Comparison of ENCODE assay signal across 2 cellular contexts in the genomic region with DNA sequence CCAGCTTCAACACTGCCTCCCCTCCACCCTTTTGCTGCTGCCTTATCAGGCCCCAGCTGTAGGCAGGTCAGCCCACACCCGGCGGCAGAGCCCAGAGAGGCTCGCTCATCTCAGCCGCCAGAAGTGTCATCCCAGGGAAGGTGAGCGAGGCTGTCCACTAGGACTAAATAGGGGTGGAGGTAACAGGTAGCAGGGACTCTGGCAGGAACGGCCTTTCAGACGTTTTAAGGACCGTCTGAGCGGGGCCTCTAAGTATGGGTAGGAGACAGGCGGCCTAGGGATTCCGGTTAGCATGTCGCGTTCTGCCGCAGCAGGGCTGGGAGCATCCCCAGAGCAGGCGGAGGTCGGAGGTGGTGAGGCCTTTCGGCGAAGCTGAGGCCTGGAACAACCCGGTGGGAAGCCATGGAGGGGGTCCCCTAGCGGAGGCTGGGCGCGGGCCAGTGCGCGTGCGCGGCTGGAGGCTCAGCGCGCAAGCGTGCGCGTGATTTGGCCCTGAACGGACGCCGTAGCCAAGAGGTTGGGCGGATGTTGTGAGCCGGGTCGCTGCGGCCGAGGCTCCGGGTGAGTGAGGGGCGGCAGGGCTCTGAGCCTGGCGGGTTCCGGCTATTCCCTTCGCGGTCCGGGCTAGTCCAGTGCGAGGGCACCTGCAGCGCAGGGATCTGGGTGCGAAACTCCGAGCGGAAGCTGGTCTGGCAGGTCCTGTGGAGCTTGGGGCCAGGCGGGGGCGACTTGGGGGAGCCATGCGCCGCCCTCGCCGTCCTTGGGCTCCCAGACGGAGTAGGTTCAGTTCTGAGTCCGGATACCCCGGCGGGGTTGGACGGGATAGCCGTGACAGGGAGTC.
TF ChIP-seq lines count a peak whose summit lies in the region.

Gene MST1, minus strand, starts transcription at position 429 of the 841 bp plus-strand sequence. CDS start 783 bp downstream, outside the sequence.
Gene RNF123, plus strand, starts transcription at position 512 of the 841 bp plus-strand sequence. CDS start 1,609 bp downstream, outside the sequence.

TF ChIP-seq in WTC11, 78 proteins besides CTCF, POLR2A, EP300 and RAD21 (continued from another document and continues in another):
- no peak for TF ChIP-seq E2F4 (CRISPR knock-in tag; IDR thresholded peaks at IDR 0.05; ENCODE audit: borderline replicate concordance, low read depth)
- TF ChIP-seq ETV6 (CRISPR knock-in tag; IDR thresholded peaks at IDR 0.05) = peak; percentile 92
- TF ChIP-seq, protein P1, sequence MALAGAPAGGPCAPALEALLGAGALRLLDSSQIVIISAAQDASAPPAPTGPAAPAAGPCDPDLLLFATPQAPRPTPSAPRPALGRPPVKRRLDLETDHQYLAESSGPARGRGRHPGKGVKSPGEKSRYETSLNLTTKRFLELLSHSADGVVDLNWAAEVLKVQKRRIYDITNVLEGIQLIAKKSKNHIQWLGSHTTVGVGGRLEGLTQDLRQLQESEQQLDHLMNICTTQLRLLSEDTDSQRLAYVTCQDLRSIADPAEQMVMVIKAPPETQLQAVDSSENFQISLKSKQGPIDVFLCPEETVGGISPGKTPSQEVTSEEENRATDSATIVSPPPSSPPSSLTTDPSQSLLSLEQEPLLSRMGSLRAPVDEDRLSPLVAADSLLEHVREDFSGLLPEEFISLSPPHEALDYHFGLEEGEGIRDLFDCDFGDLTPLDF (CRISPR knock-in tag; IDR thresholded peaks at IDR 0.05) = no peak
- TF ChIP-seq TEAD1 (CRISPR knock-in tag; IDR thresholded peaks at IDR 0.05) = peak; percentile 56
- TF ChIP-seq NR2C2 (CRISPR knock-in tag; IDR thresholded peaks at IDR 0.05) = peak; percentile 51
- TF ChIP-seq ZNF121 (CRISPR knock-in tag; IDR thresholded peaks at IDR 0.05) = no peak
- TF ChIP-seq, protein P2, sequence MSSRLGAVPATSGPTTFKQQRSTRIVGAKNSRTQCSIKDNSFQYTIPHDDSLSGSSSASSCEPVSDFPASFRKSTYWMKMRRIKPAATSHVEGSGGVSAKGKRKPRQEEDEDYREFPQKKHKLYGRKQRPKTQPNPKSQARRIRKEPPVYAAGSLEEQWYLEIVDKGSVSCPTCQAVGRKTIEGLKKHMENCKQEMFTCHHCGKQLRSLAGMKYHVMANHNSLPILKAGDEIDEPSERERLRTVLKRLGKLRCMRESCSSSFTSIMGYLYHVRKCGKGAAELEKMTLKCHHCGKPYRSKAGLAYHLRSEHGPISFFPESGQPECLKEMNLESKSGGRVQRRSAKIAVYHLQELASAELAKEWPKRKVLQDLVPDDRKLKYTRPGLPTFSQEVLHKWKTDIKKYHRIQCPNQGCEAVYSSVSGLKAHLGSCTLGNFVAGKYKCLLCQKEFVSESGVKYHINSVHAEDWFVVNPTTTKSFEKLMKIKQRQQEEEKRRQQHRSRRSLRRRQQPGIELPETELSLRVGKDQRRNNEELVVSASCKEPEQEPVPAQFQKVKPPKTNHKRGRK (CRISPR knock-in tag; IDR thresholded peaks at IDR 0.05; ENCODE audit: borderline replicate concordance) = no peak
- peak; percentile 85 for TF ChIP-seq GABPB1 (CRISPR knock-in tag; IDR thresholded peaks at IDR 0.05)
- no peak for TF ChIP-seq ZNF138 (CRISPR knock-in tag; conservative IDR thresholded peaks at IDR 0.05)
- TF ChIP-seq ZNF671 (CRISPR knock-in tag; IDR thresholded peaks at IDR 0.05) = no peak
- peak; percentile 42; the same call in 1 of the 2 replicates for TF ChIP-seq GTF2I (CRISPR knock-in tag; conservative IDR thresholded peaks at IDR 0.05)
- TF ChIP-seq, protein P3, sequence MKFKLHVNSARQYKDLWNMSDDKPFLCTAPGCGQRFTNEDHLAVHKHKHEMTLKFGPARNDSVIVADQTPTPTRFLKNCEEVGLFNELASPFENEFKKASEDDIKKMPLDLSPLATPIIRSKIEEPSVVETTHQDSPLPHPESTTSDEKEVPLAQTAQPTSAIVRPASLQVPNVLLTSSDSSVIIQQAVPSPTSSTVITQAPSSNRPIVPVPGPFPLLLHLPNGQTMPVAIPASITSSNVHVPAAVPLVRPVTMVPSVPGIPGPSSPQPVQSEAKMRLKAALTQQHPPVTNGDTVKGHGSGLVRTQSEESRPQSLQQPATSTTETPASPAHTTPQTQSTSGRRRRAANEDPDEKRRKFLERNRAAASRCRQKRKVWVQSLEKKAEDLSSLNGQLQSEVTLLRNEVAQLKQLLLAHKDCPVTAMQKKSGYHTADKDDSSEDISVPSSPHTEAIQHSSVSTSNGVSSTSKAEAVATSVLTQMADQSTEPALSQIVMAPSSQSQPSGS (CRISPR knock-in tag; IDR thresholded peaks at IDR 0.05; ENCODE audit: borderline replicate concordance, low read depth) = no peak
- TF ChIP-seq, protein P4, sequence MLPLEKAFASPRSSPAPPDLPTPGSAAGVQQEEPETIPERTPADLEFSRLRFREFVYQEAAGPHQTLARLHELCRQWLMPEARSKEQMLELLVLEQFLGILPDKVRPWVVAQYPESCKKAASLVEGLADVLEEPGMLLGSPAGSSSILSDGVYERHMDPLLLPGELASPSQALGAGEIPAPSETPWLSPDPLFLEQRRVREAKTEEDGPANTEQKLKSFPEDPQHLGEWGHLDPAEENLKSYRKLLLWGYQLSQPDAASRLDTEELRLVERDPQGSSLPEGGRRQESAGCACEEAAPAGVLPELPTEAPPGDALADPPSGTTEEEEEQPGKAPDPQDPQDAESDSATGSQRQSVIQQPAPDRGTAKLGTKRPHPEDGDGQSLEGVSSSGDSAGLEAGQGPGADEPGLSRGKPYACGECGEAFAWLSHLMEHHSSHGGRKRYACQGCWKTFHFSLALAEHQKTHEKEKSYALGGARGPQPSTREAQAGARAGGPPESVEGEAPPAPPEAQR (CRISPR knock-in tag; IDR thresholded peaks at IDR 0.05) = no peak
- TF ChIP-seq IRF1 (CRISPR knock-in tag; IDR thresholded peaks at IDR 0.05) = 0 out of 2 replicates have a peak, but pooled peaks have one; percentile 24

TF ChIP-seq in HepG2, 621 proteins besides CTCF, POLR2A, EP300 and RAD21 (continued from another document and continues in another):
- TF ChIP-seq TBL1XR1 (IDR thresholded peaks at IDR 0.05; ENCODE audit: borderline replicate concordance, low read length, partially characterized antibody) (no peak), ZNF547 (CRISPR knock-in tag; IDR thresholded peaks at IDR 0.05) (0 out of 2 replicates have a peak, but pooled peaks have one; percentile 38), ATF4 (CRISPR knock-in tag; IDR thresholded peaks at IDR 0.05) (no peak), ZNF749 (CRISPR knock-in tag; IDR thresholded peaks at IDR 0.05; ENCODE audit: borderline replicate concordance) (no peak), FOXO1 (CRISPR knock-in tag; IDR thresholded peaks at IDR 0.05) (peak; percentile 73), AKAP8 (CRISPR knock-in tag; IDR thresholded peaks at IDR 0.05) (peak; percentile 92; the same call in 1 of the 2 replicates), ZEB1 (IDR thresholded peaks at IDR 0.05; ENCODE audit: insufficient replicate concordance, low read depth) (no peak), PREB (CRISPR knock-in tag; IDR thresholded peaks at IDR 0.05) (no peak), ARNT (IDR thresholded peaks at IDR 0.05) (no peak), ZNF746 (CRISPR knock-in tag; IDR thresholded peaks at IDR 0.05) (no peak), TRIM24 (CRISPR knock-in tag; IDR thresholded peaks at IDR 0.05) (no peak), ZNF337 (CRISPR knock-in tag; IDR thresholded peaks at IDR 0.05; ENCODE audit: borderline replicate concordance, low read depth) (no peak), ZFP36L2 (CRISPR knock-in tag; IDR thresholded peaks at IDR 0.05) (no peak), YEATS2 (CRISPR knock-in tag; IDR thresholded peaks at IDR 0.05; ENCODE audit: borderline replicate concordance) (peak; percentile 94), ZNF780A (CRISPR knock-in tag; IDR thresholded peaks at IDR 0.05) (no peak), ZNF24 (IDR thresholded peaks at IDR 0.05) (no peak), MIER2 (CRISPR knock-in tag; IDR thresholded peaks at IDR 0.05) (no peak), ZNF761 (CRISPR knock-in tag; conservative IDR thresholded peaks at IDR 0.05) (no peak; the same call in 1 of the 2 replicates), ZNF256 (CRISPR knock-in tag; conservative IDR thresholded peaks at IDR 0.05) (no peak), ZFP62 (CRISPR knock-in tag; IDR thresholded peaks at IDR 0.05) (no peak), ZNF816 (CRISPR knock-in tag; IDR thresholded peaks at IDR 0.05; ENCODE audit: borderline replicate concordance) (0 out of 2 replicates have a peak, but pooled peaks have one; percentile 57), ZNF790 (CRISPR knock-in tag; IDR thresholded peaks at IDR 0.05; ENCODE audit: borderline replicate concordance) (peak; percentile 20; the same call in 1 of the 2 replicates), ZNF207 (IDR thresholded peaks at IDR 0.05; ENCODE audit: borderline replicate concordance) (no peak), JUN (CRISPR knock-in tag; IDR thresholded peaks at IDR 0.05) (0 out of 2 replicates have a peak, but pooled peaks have one; percentile 23), DDIT3 (CRISPR knock-in tag; IDR thresholded peaks at IDR 0.05) (no peak), KLF16 (CRISPR knock-in tag; IDR thresholded peaks at IDR 0.05) (peak in 1 of 2 experiments; percentile 85; a peak in 2 of 4 replicates), MIER3 (CRISPR knock-in tag; IDR thresholded peaks at IDR 0.05; ENCODE audit: borderline replicate concordance) (0 out of 2 replicates have a peak, but pooled peaks have one; percentile 60), AGO2 (optimal IDR thresholded peaks at IDR 0.05; ENCODE audit: low read depth, low read length) (peak; percentile 52), AHR (CRISPR knock-in tag; IDR thresholded peaks at IDR 0.05) (no peak)
- TF ChIP-seq, protein P5, sequence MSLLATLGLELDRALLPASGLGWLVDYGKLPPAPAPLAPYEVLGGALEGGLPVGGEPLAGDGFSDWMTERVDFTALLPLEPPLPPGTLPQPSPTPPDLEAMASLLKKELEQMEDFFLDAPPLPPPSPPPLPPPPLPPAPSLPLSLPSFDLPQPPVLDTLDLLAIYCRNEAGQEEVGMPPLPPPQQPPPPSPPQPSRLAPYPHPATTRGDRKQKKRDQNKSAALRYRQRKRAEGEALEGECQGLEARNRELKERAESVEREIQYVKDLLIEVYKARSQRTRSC (CRISPR knock-in tag; IDR thresholded peaks at IDR 0.05; ENCODE audit: low read depth) = 0 out of 2 replicates have a peak, but pooled peaks have one; percentile 61
- TF ChIP-seq, protein P6, sequence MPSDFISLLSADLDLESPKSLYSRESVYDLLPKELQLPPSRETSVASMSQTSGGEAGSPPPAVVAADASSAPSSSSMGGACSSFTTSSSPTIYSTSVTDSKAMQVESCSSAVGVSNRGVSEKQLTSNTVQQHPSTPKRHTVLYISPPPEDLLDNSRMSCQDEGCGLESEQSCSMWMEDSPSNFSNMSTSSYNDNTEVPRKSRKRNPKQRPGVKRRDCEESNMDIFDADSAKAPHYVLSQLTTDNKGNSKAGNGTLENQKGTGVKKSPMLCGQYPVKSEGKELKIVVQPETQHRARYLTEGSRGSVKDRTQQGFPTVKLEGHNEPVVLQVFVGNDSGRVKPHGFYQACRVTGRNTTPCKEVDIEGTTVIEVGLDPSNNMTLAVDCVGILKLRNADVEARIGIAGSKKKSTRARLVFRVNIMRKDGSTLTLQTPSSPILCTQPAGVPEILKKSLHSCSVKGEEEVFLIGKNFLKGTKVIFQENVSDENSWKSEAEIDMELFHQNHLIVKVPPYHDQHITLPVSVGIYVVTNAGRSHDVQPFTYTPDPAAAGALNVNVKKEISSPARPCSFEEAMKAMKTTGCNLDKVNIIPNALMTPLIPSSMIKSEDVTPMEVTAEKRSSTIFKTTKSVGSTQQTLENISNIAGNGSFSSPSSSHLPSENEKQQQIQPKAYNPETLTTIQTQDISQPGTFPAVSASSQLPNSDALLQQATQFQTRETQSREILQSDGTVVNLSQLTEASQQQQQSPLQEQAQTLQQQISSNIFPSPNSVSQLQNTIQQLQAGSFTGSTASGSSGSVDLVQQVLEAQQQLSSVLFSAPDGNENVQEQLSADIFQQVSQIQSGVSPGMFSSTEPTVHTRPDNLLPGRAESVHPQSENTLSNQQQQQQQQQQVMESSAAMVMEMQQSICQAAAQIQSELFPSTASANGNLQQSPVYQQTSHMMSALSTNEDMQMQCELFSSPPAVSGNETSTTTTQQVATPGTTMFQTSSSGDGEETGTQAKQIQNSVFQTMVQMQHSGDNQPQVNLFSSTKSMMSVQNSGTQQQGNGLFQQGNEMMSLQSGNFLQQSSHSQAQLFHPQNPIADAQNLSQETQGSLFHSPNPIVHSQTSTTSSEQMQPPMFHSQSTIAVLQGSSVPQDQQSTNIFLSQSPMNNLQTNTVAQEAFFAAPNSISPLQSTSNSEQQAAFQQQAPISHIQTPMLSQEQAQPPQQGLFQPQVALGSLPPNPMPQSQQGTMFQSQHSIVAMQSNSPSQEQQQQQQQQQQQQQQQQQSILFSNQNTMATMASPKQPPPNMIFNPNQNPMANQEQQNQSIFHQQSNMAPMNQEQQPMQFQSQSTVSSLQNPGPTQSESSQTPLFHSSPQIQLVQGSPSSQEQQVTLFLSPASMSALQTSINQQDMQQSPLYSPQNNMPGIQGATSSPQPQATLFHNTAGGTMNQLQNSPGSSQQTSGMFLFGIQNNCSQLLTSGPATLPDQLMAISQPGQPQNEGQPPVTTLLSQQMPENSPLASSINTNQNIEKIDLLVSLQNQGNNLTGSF (CRISPR knock-in tag; IDR thresholded peaks at IDR 0.05) = no peak
- TF ChIP-seq, protein P7, sequence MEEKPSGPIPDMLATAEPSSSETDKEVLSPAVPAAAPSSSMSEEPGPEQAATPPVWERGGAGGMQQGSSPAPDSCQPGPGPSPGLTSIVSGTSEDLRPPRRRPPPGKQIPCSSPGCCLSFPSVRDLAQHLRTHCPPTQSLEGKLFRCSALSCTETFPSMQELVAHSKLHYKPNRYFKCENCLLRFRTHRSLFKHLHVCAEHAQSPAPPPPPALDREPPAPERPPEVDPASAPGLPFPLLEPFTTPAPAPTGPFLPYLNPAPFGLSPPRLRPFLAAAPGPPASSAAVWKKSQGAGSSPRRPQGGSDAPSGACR (CRISPR knock-in tag; IDR thresholded peaks at IDR 0.05) = peak; percentile 78; the same call in 1 of the 2 replicates
- TF ChIP-seq, protein P8, sequence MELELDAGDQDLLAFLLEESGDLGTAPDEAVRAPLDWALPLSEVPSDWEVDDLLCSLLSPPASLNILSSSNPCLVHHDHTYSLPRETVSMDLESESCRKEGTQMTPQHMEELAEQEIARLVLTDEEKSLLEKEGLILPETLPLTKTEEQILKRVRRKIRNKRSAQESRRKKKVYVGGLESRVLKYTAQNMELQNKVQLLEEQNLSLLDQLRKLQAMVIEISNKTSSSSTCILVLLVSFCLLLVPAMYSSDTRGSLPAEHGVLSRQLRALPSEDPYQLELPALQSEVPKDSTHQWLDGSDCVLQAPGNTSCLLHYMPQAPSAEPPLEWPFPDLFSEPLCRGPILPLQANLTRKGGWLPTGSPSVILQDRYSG (CRISPR knock-in tag; IDR thresholded peaks at IDR 0.05) = no peak
